8 cellular contexts compared by ENCODE assay signal in the genomic region with DNA sequence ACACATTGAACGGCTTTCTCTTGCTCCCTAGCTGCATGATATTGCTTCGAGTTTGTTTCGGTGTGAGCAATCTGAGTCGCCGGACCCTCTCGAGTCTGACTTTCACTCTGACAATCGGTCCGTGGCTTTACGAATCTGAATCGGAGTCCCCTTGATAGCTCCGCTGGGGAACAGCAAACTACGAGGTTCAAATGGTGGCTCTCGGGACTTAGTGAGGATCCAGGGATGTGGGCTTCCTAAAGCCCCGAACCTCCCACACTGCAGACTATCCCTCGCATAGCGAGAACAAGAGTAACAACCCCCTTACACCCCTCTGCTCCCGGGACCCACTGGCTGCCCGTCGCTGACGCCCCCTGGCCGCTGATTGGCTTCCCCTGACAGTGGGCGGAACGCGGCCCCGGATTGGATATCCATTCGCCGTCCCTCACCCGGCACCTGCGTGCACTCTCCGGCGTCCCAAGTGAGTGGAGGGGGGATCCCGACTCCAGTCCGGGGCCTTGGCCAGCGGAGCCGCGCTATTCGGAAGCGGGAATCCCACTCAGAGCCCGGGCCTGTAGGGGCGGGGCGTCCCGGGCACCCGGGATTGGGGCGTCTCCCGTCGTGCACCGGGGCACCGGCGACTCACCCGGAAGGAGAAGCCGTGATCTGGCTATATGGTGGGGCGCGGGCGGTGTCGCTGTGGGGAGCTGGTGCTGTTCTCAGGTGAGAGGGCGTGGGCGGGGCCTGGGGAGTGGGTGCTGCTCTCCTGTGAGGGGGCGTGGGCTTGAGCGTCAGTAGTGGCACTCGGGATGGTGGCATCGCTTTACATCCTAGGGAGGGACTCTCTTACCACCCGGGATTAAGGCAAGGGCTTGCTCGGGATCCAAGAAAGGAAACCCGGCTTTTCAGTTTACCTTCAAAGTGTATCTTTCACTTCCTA. TPM values are rescaled to one million over a fixed set of nuclear protein-coding genes. Genes with fewer than 3 reads are reported as not detected.
DNase-seq lines count a peak whose midpoint lies in the region; ATAC-seq and TF ChIP-seq lines count a peak whose summit lies in the region.

A gene with protein sequence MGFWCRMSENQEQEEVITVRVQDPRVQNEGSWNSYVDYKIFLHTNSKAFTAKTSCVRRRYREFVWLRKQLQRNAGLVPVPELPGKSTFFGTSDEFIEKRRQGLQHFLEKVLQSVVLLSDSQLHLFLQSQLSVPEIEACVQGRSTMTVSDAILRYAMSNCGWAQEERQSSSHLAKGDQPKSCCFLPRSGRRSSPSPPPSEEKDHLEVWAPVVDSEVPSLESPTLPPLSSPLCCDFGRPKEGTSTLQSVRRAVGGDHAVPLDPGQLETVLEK (plus strand): TSS at position 630 of the 919 bp plus-strand sequence. CDS start 4,278 bp downstream, outside the sequence.

- CTCF ChIA-PET in activated B cell treated with CpG ODN at 0.5 μM for 24 hours (lab: Charles Lee) = interaction anchor here (0.9 to 3.8 kb wide), 7 partner anchors 8 to 82 kb away, joined by 3 to 20 read pairs (median 4); no protein-coding TSS in a partner anchor

- H3K4me3 Mint-ChIP-seq in activated B cell treated with CpG ODN at 0.5 μM for 24 hours = peak within 1 kb of the TSS; percentile 99

- ATAC-seq in GM19023 (IDR thresholded peaks at IDR 0.05; ENCODE audit: unreplicated experiment) (peak; percentile 86), HG03196 (IDR thresholded peaks at IDR 0.05; ENCODE audit: unreplicated experiment) (peak; percentile 73), activated B cell treated with CpG ODN at 0.5 μM for 24 hours (ENCODE audit: low read depth) (peak; percentile 71)

- no peaks in the 10 kb centered on the region for H3K27me3 Mint-ChIP-seq in activated B cell treated with CpG ODN at 0.5 μM for 24 hours

- H3K4me1 Mint-ChIP-seq in activated B cell treated with CpG ODN at 0.5 μM for 24 hours = peaks cover 69% of the 10 kb centered on the region

- DNase-seq in AG10803 (ENCODE audit: low read depth) (peak; percentile 70), NCI-H345 (lab: John Stamatoyannopoulos, UW) (peak; percentile 96), activated B cell treated with CpG ODN at 0.5 μM for 24 hours (peak; percentile 89), cardiac fibroblast (ENCODE audit: low read depth in 2 of 2) (peak; percentile 75 to 83), inferior parietal cortex (ENCODE audit: extremely low spot score) (peak; percentile 90)
- DNase-seq in stimulated activated CD4-positive, alpha-beta T cell treated with anti-CD3 and anti-CD28 coated beads, Interleukin-12 subunit alpha, Interleukin-12 subunit beta, amount 100 ng/mL, for 4 hours = peak; percentile 93

- POLR2A ChIA-PET in activated B cell treated with CpG ODN at 0.5 μM for 24 hours (lab: Charles Lee) = interaction anchor here (0.5 to 3.3 kb wide), 19 partner anchors 9 to 1085 kb away, joined by 3 to 36 read pairs (median 4); a partner anchor contains a TSS

- peak within 1 kb of the TSS; percentile 97 for H3K27ac Mint-ChIP-seq in activated B cell treated with CpG ODN at 0.5 μM for 24 hours

- TF ChIP-seq CTCF in AG10803 (conservative IDR thresholded peaks at IDR 0.05; ENCODE audit: low read length) (no peak), activated B cell treated with CpG ODN at 0.5 μM for 24 hours (IDR thresholded peaks at IDR 0.05) (no peak), cardiac fibroblast (IDR thresholded peaks at IDR 0.05; ENCODE audit: low read depth, low read length) (peak; percentile 3)

- intact Hi-C loops in activated B cell treated with CpG ODN at 0.5 μM for 24 hours (cut with micrococcal nuclease) = loop anchor here (5.0 to 10.0 kb wide), 2 partner anchors 463 to 1915 kb away; a partner anchor contains a TSS

- H3K4me3 ChIP-seq in AG10803 (ENCODE audit: low read length) (peak within 1 kb of the TSS; percentile 87), cardiac fibroblast (replicated peaks in 1 of 2; ENCODE audit: low read depth in 2 of 2, low read length in 2 of 2) (peak within 1 kb of the TSS; percentile 81 to 93)

- H3K36me3 Mint-ChIP-seq in activated B cell treated with CpG ODN at 0.5 μM for 24 hours (ENCODE audit: low read depth) = peaks cover 25% of the 10 kb centered on the region

- H3K9me3 Mint-ChIP-seq in activated B cell treated with CpG ODN at 0.5 μM for 24 hours = peaks cover 4% of the 10 kb centered on the region

RNA-seq across cellular contexts. Expression of the gene that starts here (rescaled TPM):
- total RNA-seq in activated B cell treated with CpG ODN at 0.5 μM for 24 hours = 129 and 145 TPM in 2 replicates

Comparison
In these comparisons a context has a peak if more than half of its experiments do, and no peak if none do; other contexts are left out.
1. Peak in every context shown above with its lines: DNase-seq, ATAC-seq and H3K4me3 ChIP-seq.